Comparison of ENCODE assay signal across 22 cellular contexts in genomic region chr3:140424726-140425125, GRCh38.
"Had no signal": no experiment of that assay in that cellular context is flagged by ENCODE, and none has a peak within 500 bp of the region (broad histone marks: within the 10 kb centered on the region; RNA-seq: fewer than 3 reads in every experiment).

No MANE protein-coding gene starts in this region.

- H3K4me3 Mint-ChIP-seq: nephron had no signal

- H3K4me3 ChIP-seq: colonic mucosa, lung, mucosa of descending colon, sigmoid colon, suprapubic skin, thyroid gland, upper lobe of right lung, vagina had no signal

- DNase-seq: colonic mucosa; dermis blood vessel endothelial cell; erythroblast; foreskin melanocyte; hippocampal formation; left colon; left ventricle myocardium superior; mucosa of descending colon; naive B cell; posterior cingulate gyrus; sigmoid colon; small intestine; stimulated activated CD4-positive, alpha-beta T cell treated with anti-CD3 and anti-CD28 coated beads, Interleukin-2, amount 100 ng/mL, for 48 hours; stimulated activated naive CD8-positive, alpha-beta T cell treated with anti-CD3 and anti-CD28 coated beads, Interleukin-15, Interleukin-2, amounts not matched to agents 100 U/mL and 50 U/mL, for 24 hours; thyroid gland; upper lobe of right lung had no signal

- H3K9me3 ChIP-seq: colonic mucosa, mucosa of descending colon, neutrophil, sigmoid colon, suprapubic skin, thyroid gland, upper lobe of right lung, vagina had no signal

- H3K27ac ChIP-seq: colonic mucosa, neutrophil, sigmoid colon, suprapubic skin, thyroid gland, upper lobe of right lung, vagina had no signal

- FAIRE-seq: endothelial cell of umbilical vein, small intestine had no signal

- H3K9me3 Mint-ChIP-seq: naive B cell, nephron had no signal

- H3K27me3 ChIP-seq: neutrophil, sigmoid colon, suprapubic skin, thyroid gland, upper lobe of right lung, vagina had no signal

- ATAC-seq: left colon; left ventricle myocardium superior; mucosa of descending colon; stimulated activated naive CD8-positive, alpha-beta T cell treated with anti-CD3 and anti-CD28 coated beads, Interleukin-15, Interleukin-2, amounts not matched to agents 100 U/mL and 50 U/mL, for 24 hours; upper lobe of right lung had no signal

- H3K36me3 ChIP-seq: colonic mucosa, neutrophil, sigmoid colon, suprapubic skin, thyroid gland, upper lobe of right lung, vagina had no signal

- H3K4me1 Mint-ChIP-seq: naive B cell had no signal

- H3K27ac Mint-ChIP-seq: naive B cell had no signal

- H3K36me3 Mint-ChIP-seq: naive B cell had no signal

- H3K4me1 ChIP-seq: colonic mucosa, suprapubic skin, upper lobe of right lung, vagina had no signal
